8 cellular contexts compared by ENCODE assay signal in genomic region chr9:128419061-128419925, GRCh38. TPM values are rescaled to one million over a fixed set of nuclear protein-coding genes. Genes with fewer than 3 reads are reported as not detected.
DNase-seq lines count a peak whose midpoint lies in the region; ATAC-seq and TF ChIP-seq lines count a peak whose summit lies in the region.

No MANE protein-coding gene starts in this region.

- H2AFZ ChIP-seq in Loucy (ENCODE audit: low read length), result peak overlapping the region; percentile 100; the same call in 1 of the 2 replicates

- ATAC-seq in lower lobe of right lung (no peak), GM18870 (IDR thresholded peaks at IDR 0.05; ENCODE audit: unreplicated experiment) (no peak)

- H3F3A ChIP-seq in Loucy (ENCODE audit: low read depth), result no peaks in the 10 kb centered on the region

- H3K4me3 ChIP-seq in Loucy (ENCODE audit: low read length, poor library complexity, severe bottlenecking) (no peak overlapping the region), lower lobe of right lung (peak overlapping the region; percentile 98)

- no peaks in the 10 kb centered on the region for H3K9me2 ChIP-seq in Loucy (replicated peaks; ENCODE audit: low read depth, low read length)

- no peaks in the 10 kb centered on the region for H3K79me2 ChIP-seq in Loucy (ENCODE audit: insufficient read depth, low read length)

- H3K4me2 ChIP-seq in Loucy (ENCODE audit: low read depth, low read length, poor library complexity, severe bottlenecking), result peak overlapping the region; percentile 78

- H3K9me3 ChIP-seq in Loucy (ENCODE audit: insufficient read depth, low read depth, low read length) (no peaks in the 10 kb centered on the region), lower lobe of right lung (no peaks in the 10 kb centered on the region)

- no peak overlapping the region for H3K9ac ChIP-seq in Loucy (ENCODE audit: low read depth, low read length, poor library complexity, severe bottlenecking)

- no peaks in the 10 kb centered on the region for H3K27me3 ChIP-seq in Loucy (ENCODE audit: insufficient read depth, low read length, poor library complexity, severe bottlenecking)
- peaks cover 44% of the 10 kb centered on the region for H3K27me3 ChIP-seq in lower lobe of right lung (ENCODE audit: low read depth)

- intact Hi-C loops in lower lobe of right lung (cut with DNase I), result no loop called here

- no peaks in the 10 kb centered on the region for H4K20me1 ChIP-seq in Loucy (ENCODE audit: insufficient read depth, low read length, poor library complexity, severe bottlenecking)

- H3K4me1 ChIP-seq in Loucy (ENCODE audit: insufficient read depth, low read length, poor library complexity, severe bottlenecking) (peaks cover 13% of the 10 kb centered on the region), lower lobe of right lung (peaks cover 25% of the 10 kb centered on the region)

- H3K27ac ChIP-seq in lower lobe of right lung, result no peak overlapping the region

- DNase-seq in COR-L47 (lab: John Stamatoyannopoulos, UW) (peak; percentile 60), amniotic epithelial cell (ENCODE audit: low read depth) (peak; percentile 28), lower lobe of right lung (no peak), NCI-H1048 (lab: John Stamatoyannopoulos, UW) (no peak), DMS114 treated with DMSO at 0.1 percent for 48 hours (lab: John Stamatoyannopoulos, UW; ENCODE audit: unreplicated experiment) (no peak)
- no peak for DNase-seq in activated naive CD4-positive, alpha-beta T cell (lab: John Stamatoyannopoulos, UW)

- H3K36me3 ChIP-seq in Loucy (ENCODE audit: insufficient read depth, low read length), result no peaks in the 10 kb centered on the region
- H3K36me3 ChIP-seq in lower lobe of right lung, result no peaks in the 10 kb centered on the region

- TF ChIP-seq CTCF in Loucy (conservative IDR thresholded peaks at IDR 0.05; ENCODE audit: low read length) (no peak), lower lobe of right lung (IDR thresholded peaks at IDR 0.05) (no peak)

RNA-seq across cellular contexts. Expression of gene CERCAM, which starts 1.4 kb away (rescaled TPM):
- 11.2 TPM for total RNA-seq in lower lobe of right lung

RNA-seq across cellular contexts. Expression of gene ODF2, which starts 36.5 kb away (rescaled TPM):
- 20.3 TPM for total RNA-seq in lower lobe of right lung

RNA-seq across cellular contexts. Expression of gene URM1, which starts 48.1 kb away (rescaled TPM):
- 49.0 TPM for total RNA-seq in lower lobe of right lung

Comparison
In these comparisons a context has a peak if more than half of its experiments do, and no peak if none do; other contexts are left out.
1. DNase-seq: peak in COR-L47 (single experiment) and amniotic epithelial cell (single experiment); none in lower lobe of right lung (single experiment), NCI-H1048 (single experiment), activated naive CD4-positive, alpha-beta T cell (0 of 4) and DMS114 treated with DMSO at 0.1 percent for 48 hours (single experiment).